9 cellular contexts compared by ENCODE assay signal in genomic region chr9:127556871-127557270, GRCh38. TPM values are rescaled to one million over a fixed set of nuclear protein-coding genes. Genes with fewer than 3 reads are reported as not detected.
DNase-seq lines count a peak whose midpoint lies in the region; ATAC-seq and TF ChIP-seq lines count a peak whose summit lies in the region.
"Had no signal": no experiment of that assay in that cellular context is flagged by ENCODE, and none has a peak within 500 bp of the region (broad histone marks: within the 10 kb centered on the region; RNA-seq: fewer than 3 reads in every experiment).

No MANE protein-coding gene starts in this region.

- CTCF ChIA-PET in activated CD4-positive, alpha-beta T cell treated with anti-CD3 and anti-CD28 coated beads, Interleukin-2, amount 10 ng/mL, durations not matched to agents 7 days and 5 days (lab: Charles Lee): interaction anchor here (0.6 to 2.2 kb wide), 5 partner anchors 12 to 32 kb away, joined by 3 to 7 read pairs (median 3); a partner anchor contains a TSS
- CTCF ChIA-PET in activated CD8-positive, alpha-beta T cell treated with anti-CD3 and anti-CD28 coated beads for 36 hours (lab: Charles Lee): interaction anchor here (0.7 to 2.7 kb wide), 3 partner anchors 31 to 178 kb away, joined by 3 to 11 read pairs (median 5); partner anchors contain the start of gene TOR2A

- no peak for ATAC-seq in activated CD8-positive, alpha-beta T cell treated with anti-CD3 and anti-CD28 coated beads for 36 hours
- no peak for ATAC-seq in stimulated activated naive CD8-positive, alpha-beta T cell treated with anti-CD3 and anti-CD28 coated beads, Interleukin-15, amount 100 ng/mL, for 72 hours
- ATAC-seq in HG03139 (IDR thresholded peaks at IDR 0.05; ENCODE audit: unreplicated experiment): no peak

- H3K4me1 Mint-ChIP-seq in activated CD4-positive, alpha-beta T cell treated with anti-CD3 and anti-CD28 coated beads, Interleukin-2, amount 10 ng/mL, durations not matched to agents 7 days and 5 days: peaks cover 76% of the 10 kb centered on the region
- H3K4me1 Mint-ChIP-seq in activated CD8-positive, alpha-beta T cell treated with anti-CD3 and anti-CD28 coated beads for 36 hours (ENCODE audit: low read depth): peaks cover 53% of the 10 kb centered on the region
- H3K4me1 Mint-ChIP-seq in immature natural killer cell: peaks cover 35 to 36% of the 10 kb centered on the region in 2 donors
- peaks cover 61% of the 10 kb centered on the region for H3K4me1 Mint-ChIP-seq in stimulated activated naive CD8-positive, alpha-beta T cell treated with anti-CD3 and anti-CD28 coated beads, Interleukin-15, amount 100 ng/mL, for 72 hours
- peaks cover 10% of the 10 kb centered on the region for H3K4me1 Mint-ChIP-seq in glutamatergic neuron (ENCODE audit: low read depth, unreplicated experiment)

- peaks cover 2% of the 10 kb centered on the region for H3K27me3 Mint-ChIP-seq in activated CD4-positive, alpha-beta T cell treated with anti-CD3 and anti-CD28 coated beads, Interleukin-2, amount 10 ng/mL, durations not matched to agents 7 days and 5 days
- H3K27me3 Mint-ChIP-seq in activated CD8-positive, alpha-beta T cell treated with anti-CD3 and anti-CD28 coated beads for 36 hours: no peaks in the 10 kb centered on the region
- peaks cover 0 to 4% (median 3%) of the 10 kb centered on the region in 3 donors for H3K27me3 Mint-ChIP-seq in immature natural killer cell (ENCODE audit: low read depth in 3 of 3)
- H3K27me3 Mint-ChIP-seq in stimulated activated naive CD8-positive, alpha-beta T cell treated with anti-CD3 and anti-CD28 coated beads, Interleukin-15, amount 100 ng/mL, for 72 hours: no peaks in the 10 kb centered on the region
- no peaks in the 10 kb centered on the region for H3K27me3 Mint-ChIP-seq in glutamatergic neuron (ENCODE audit: unreplicated experiment)

- POLR2A ChIA-PET in activated CD4-positive, alpha-beta T cell treated with anti-CD3 and anti-CD28 coated beads, Interleukin-2, amount 10 ng/mL, durations not matched to agents 7 days and 5 days (lab: Charles Lee): no interaction called here
- POLR2A ChIA-PET in activated CD8-positive, alpha-beta T cell treated with anti-CD3 and anti-CD28 coated beads for 36 hours (lab: Charles Lee): interaction anchor here (1.3 to 4.1 kb wide), 4 partner anchors 10 to 106 kb away, joined by 3 to 19 read pairs (median 4); partner anchors contain the start of genes LRSAM1 and RPL12

- H3K36me3 Mint-ChIP-seq in activated CD4-positive, alpha-beta T cell treated with anti-CD3 and anti-CD28 coated beads, Interleukin-2, amount 10 ng/mL, durations not matched to agents 7 days and 5 days (ENCODE audit: low read depth): peaks cover 15% of the 10 kb centered on the region
- no peaks in the 10 kb centered on the region for H3K36me3 Mint-ChIP-seq in activated CD8-positive, alpha-beta T cell treated with anti-CD3 and anti-CD28 coated beads for 36 hours (ENCODE audit: low read depth)
- H3K36me3 Mint-ChIP-seq in immature natural killer cell: no peaks in the 10 kb centered on the region
- H3K36me3 Mint-ChIP-seq in glutamatergic neuron (ENCODE audit: unreplicated experiment): no peaks in the 10 kb centered on the region

- no peaks in the 10 kb centered on the region for H3K9me3 Mint-ChIP-seq in activated CD4-positive, alpha-beta T cell treated with anti-CD3 and anti-CD28 coated beads, Interleukin-2, amount 10 ng/mL, durations not matched to agents 7 days and 5 days
- H3K9me3 Mint-ChIP-seq in activated CD8-positive, alpha-beta T cell treated with anti-CD3 and anti-CD28 coated beads for 36 hours: no peaks in the 10 kb centered on the region
- H3K9me3 Mint-ChIP-seq in immature natural killer cell (no peaks in the 10 kb centered on the region), glutamatergic neuron (ENCODE audit: unreplicated experiment) (peaks cover 1% of the 10 kb centered on the region)
- no peaks in the 10 kb centered on the region for H3K9me3 Mint-ChIP-seq in stimulated activated naive CD8-positive, alpha-beta T cell treated with anti-CD3 and anti-CD28 coated beads, Interleukin-15, amount 100 ng/mL, for 72 hours

- peak overlapping the region; percentile 87 for H3K27ac Mint-ChIP-seq in activated CD4-positive, alpha-beta T cell treated with anti-CD3 and anti-CD28 coated beads, Interleukin-2, amount 10 ng/mL, durations not matched to agents 7 days and 5 days
- H3K27ac Mint-ChIP-seq in activated CD8-positive, alpha-beta T cell treated with anti-CD3 and anti-CD28 coated beads for 36 hours: peak overlapping the region; percentile 81
- H3K27ac Mint-ChIP-seq in immature natural killer cell: peak overlapping the region in 5 of 6 donors; percentile 34 to 82 (median 78)
- H3K27ac Mint-ChIP-seq in stimulated activated naive CD8-positive, alpha-beta T cell treated with anti-CD3 and anti-CD28 coated beads, Interleukin-15, amount 100 ng/mL, for 72 hours: peak overlapping the region; percentile 25 to 88
- no peak overlapping the region for H3K27ac Mint-ChIP-seq in glutamatergic neuron (ENCODE audit: unreplicated experiment)

- H3K4me3 Mint-ChIP-seq in activated CD4-positive, alpha-beta T cell treated with anti-CD3 and anti-CD28 coated beads, Interleukin-2, amount 10 ng/mL, durations not matched to agents 7 days and 5 days: peak overlapping the region; percentile 57
- H3K4me3 Mint-ChIP-seq in activated CD8-positive, alpha-beta T cell treated with anti-CD3 and anti-CD28 coated beads for 36 hours: peak overlapping the region; percentile 45
- H3K4me3 Mint-ChIP-seq in immature natural killer cell (peak overlapping the region; percentile 40 to 73 (median 60)), glutamatergic neuron (ENCODE audit: unreplicated experiment) (no peak overlapping the region)
- H3K4me3 Mint-ChIP-seq in stimulated activated naive CD8-positive, alpha-beta T cell treated with anti-CD3 and anti-CD28 coated beads, Interleukin-15, amount 100 ng/mL, for 72 hours: peak overlapping the region; percentile 19 to 78

- no peak for DNase-seq in activated CD4-positive, alpha-beta T cell treated with anti-CD3 and anti-CD28 coated beads, Interleukin-2, amount 10 ng/mL, durations not matched to agents 7 days and 5 days
- no peak for DNase-seq in activated CD4-positive, alpha-beta T cell treated with anti-CD3 and anti-CD28 coated beads, Interleukin-2, amount 50 U/mL, for 4 hours
- DNase-seq in activated CD8-positive, alpha-beta T cell treated with anti-CD3 and anti-CD28 coated beads for 36 hours: no peak
- DNase-seq in immature natural killer cell (no peak), glutamatergic neuron (no peak)
- no peak for DNase-seq in stimulated activated naive CD8-positive, alpha-beta T cell treated with anti-CD3 and anti-CD28 coated beads, Interleukin-15, amount 100 ng/mL, for 72 hours
- no peak for DNase-seq in effector CD4-positive, alpha-beta T cell
- DNase-seq: NCI-H748 treated with DMSO at 0.1 percent for 48 hours had no signal

- intact Hi-C loops in activated CD8-positive, alpha-beta T cell treated with anti-CD3 and anti-CD28 coated beads for 36 hours (cut with micrococcal nuclease): no loop called here

- TF ChIP-seq CTCF in activated CD8-positive, alpha-beta T cell treated with anti-CD3 and anti-CD28 coated beads for 36 hours (IDR thresholded peaks at IDR 0.05): no peak
- TF ChIP-seq CTCF in glutamatergic neuron (IDR thresholded peaks at IDR 0.05; ENCODE audit: partially characterized antibody, unreplicated experiment): no peak

RNA-seq across cellular contexts. Expression of gene STXBP1, which starts 55.2 kb away (rescaled TPM):
- total RNA-seq in activated CD4-positive, alpha-beta T cell treated with anti-CD3 and anti-CD28 coated beads, Interleukin-2, amount 10 ng/mL, durations not matched to agents 7 days and 5 days: 10 to 100 TPM; 12.1 to 17.7 TPM
- total RNA-seq in activated CD8-positive, alpha-beta T cell treated with anti-CD3 and anti-CD28 coated beads for 36 hours: 10 to 100 TPM; 19.2 to 23.5 TPM
- under 1 TPM in 2 of 3 donors, not detected in 1; 0.59 to 0.99 TPM for polyA plus RNA-seq in immature natural killer cell
- total RNA-seq in glutamatergic neuron (ENCODE audit: unreplicated experiment): 402 TPM

Comparison
In these comparisons a context has a peak if more than half of its experiments do, and no peak if none do; other contexts are left out.
1. RNA of gene STXBP1, which starts 55.2 kb away (total RNA-seq): 402 TPM in glutamatergic neuron (single experiment); 19.2 to 23.5 TPM in activated CD8-positive, alpha-beta T cell treated with anti-CD3 and anti-CD28 coated beads for 36 hours and 12.1 to 17.7 TPM in activated CD4-positive, alpha-beta T cell treated with anti-CD3 and anti-CD28 coated beads, Interleukin-2, amount 10 ng/mL, durations not matched to agents 7 days and 5 days; every median in the first group is over 10 times any median in the second.